3 cellular contexts compared by ENCODE assay signal in genomic region chr5:1294839-1295649, GRCh38.
TF ChIP-seq lines count a peak whose summit lies in the region.

Gene TERT (minus strand): TSS chr5:1295068. CDS start chr5:1294989, 79 bp downstream.

TF ChIP-seq in GM23338, 12 proteins besides CTCF, POLR2A, EP300 and RAD21 (continued from another document and continues in another):
- TF ChIP-seq STAT1 (IDR thresholded peaks at IDR 0.05; ENCODE audit: unreplicated experiment) (no peak), POLR2AphosphoS5 (IDR thresholded peaks at IDR 0.05; ENCODE audit: low read depth) (peak; percentile 56), REST (IDR thresholded peaks at IDR 0.05; ENCODE audit: unreplicated experiment) (no peak)

TF ChIP-seq in SK-N-SH, 30 proteins besides CTCF, POLR2A, EP300 and RAD21 (continued from another document):
- TF ChIP-seq PBX3 (IDR thresholded peaks at IDR 0.05) (no peak), MXI1 (IDR thresholded peaks at IDR 0.05; ENCODE audit: low read depth, low read length) (peak; percentile 99)

TF ChIP-seq in neural cell, 6 proteins besides CTCF, POLR2A, EP300 and RAD21 (continued from another document):
- TF ChIP-seq EZH2 (IDR thresholded peaks at IDR 0.05; ENCODE audit: borderline replicate concordance, insufficient read depth, low read length, poor library complexity, severe bottlenecking) (no peak), TAF1 (IDR thresholded peaks at IDR 0.05; ENCODE audit: low read depth) (no peak)
